8 cellular contexts compared by ENCODE assay signal in the genomic region with DNA sequence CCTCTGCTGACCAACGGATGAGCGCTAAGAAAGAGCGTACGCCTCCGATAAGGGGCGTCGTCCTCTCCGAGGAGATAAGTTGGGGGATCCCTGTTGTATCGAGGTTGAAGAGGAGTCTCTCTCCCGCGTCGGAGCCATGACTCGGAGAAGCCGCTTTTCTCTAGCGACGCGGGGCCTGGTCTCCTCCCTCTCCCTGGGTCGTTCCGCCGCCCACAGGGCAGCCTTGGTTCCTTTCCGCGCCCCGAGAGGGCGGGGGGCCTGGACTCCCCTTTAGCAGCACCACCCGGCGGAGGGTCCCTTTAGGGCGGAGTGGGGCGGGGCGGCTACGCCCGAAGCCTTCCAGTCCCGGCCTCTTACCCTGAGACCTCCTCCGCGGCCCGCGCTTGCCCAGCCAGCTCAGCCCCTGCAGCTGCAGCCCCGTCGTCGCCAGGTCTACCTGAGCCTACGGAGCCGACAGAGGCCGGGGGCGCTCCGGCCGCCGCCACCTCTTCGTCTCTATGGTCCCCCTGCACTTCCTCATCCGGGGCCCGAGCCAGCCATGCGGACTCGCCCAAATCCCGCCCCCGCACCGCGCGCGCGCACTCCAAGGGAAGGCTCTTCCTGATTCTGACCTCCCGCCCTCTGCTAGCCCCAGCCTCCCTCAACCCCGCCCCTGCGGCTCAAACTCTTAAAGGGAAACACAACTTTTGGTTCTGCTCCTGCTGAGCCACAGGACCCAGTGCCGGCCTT. TPM values are rescaled to one million over a fixed set of nuclear protein-coding genes. Genes with fewer than 3 reads are reported as not detected.
A peak's percentile ranks its signal among the peaks of the same experiment; 100 is the strongest.
DNase-seq lines count a peak whose midpoint lies in the region; ATAC-seq and TF ChIP-seq lines count a peak whose summit lies in the region.

A gene (minus strand): TSS at position 497 of the 729 bp plus-strand sequence. CDS start 11,272 bp downstream, outside the sequence.

- H3K27ac ChIP-seq in KOPT-K1 (ENCODE audit: low read depth, low read length, poor library complexity, severe bottlenecking) (peak within 1 kb of the TSS; percentile 81), Peyer's patch (peak within 1 kb of the TSS; percentile 83 to 88 (median 85)), esophagus (ENCODE audit: low read depth in 2 of 2, low read length in 1 of 2) (peak within 1 kb of the TSS; percentile 90 to 93)

- TF ChIP-seq CTCF in Peyer's patch (IDR thresholded peaks at IDR 0.05) = peak in 3 of 6 experiments; percentile 1 to 27 (median 9)

- H3K4me1 ChIP-seq in Peyer's patch (peaks cover 2 to 44% (median 10%) of the 10 kb centered on the region in 4 donors), esophagus (ENCODE audit: control insufficient read depth in 2 of 2, insufficient read depth in 2 of 2, low read length in 1 of 2) (peaks cover 0 to 3% of the 10 kb centered on the region in 2 donors), mucosa of stomach (ENCODE audit: control insufficient read depth, insufficient read depth, low read length) (peaks cover 38% of the 10 kb centered on the region)

- H3K36me3 ChIP-seq in KOPT-K1 (ENCODE audit: insufficient read depth, low read length) (peaks cover 23% of the 10 kb centered on the region), Peyer's patch (no peaks in the 10 kb centered on the region), esophagus (ENCODE audit: control insufficient read depth in 2 of 2, insufficient read depth in 2 of 2, low read length in 1 of 2) (no peaks in the 10 kb centered on the region), mucosa of stomach (ENCODE audit: control insufficient read depth, insufficient read depth, low read length) (no peaks in the 10 kb centered on the region)

- H3K27me3 ChIP-seq in Peyer's patch = no peaks in the 10 kb centered on the region
- no peaks in the 10 kb centered on the region for H3K27me3 ChIP-seq in esophagus (ENCODE audit: control insufficient read depth in 1 of 2, insufficient read depth in 2 of 2, low read length in 2 of 2)
- no peaks in the 10 kb centered on the region for H3K27me3 ChIP-seq in mucosa of stomach (ENCODE audit: control insufficient read depth, insufficient read depth, low read length)

- H3K9me3 ChIP-seq in KOPT-K1 (ENCODE audit: insufficient read depth, low read length, poor library complexity, severe bottlenecking) = no peaks in the 10 kb centered on the region
- H3K9me3 ChIP-seq in Peyer's patch = no peaks in the 10 kb centered on the region
- no peaks in the 10 kb centered on the region for H3K9me3 ChIP-seq in esophagus (ENCODE audit: control insufficient read depth in 2 of 2, insufficient read depth in 1 of 2, low read depth in 1 of 2, low read length in 1 of 2)
- no peaks in the 10 kb centered on the region for H3K9me3 ChIP-seq in mucosa of stomach (ENCODE audit: control insufficient read depth, low read length)

- H3K9ac ChIP-seq in mucosa of stomach (ENCODE audit: low read length) = peak within 1 kb of the TSS; percentile 99

- DNase-seq in DMS79 (lab: John Stamatoyannopoulos, UW) (peak; percentile 63), Peyer's patch (peak; percentile 99)
- DNase-seq in activated T-cell treated with anti-CD3 and anti-CD28 coated beads, Interleukin-2, amount 50 U/mL, for 48 hours = peak; percentile 100
- DNase-seq in stimulated activated CD8-positive, alpha-beta memory T cell treated with anti-CD3 and anti-CD28 coated beads, Interleukin-4, amount 100 ng/mL, for 48 hours = peak; percentile 100

- peak; percentile 88 to 94 for TF ChIP-seq POLR2A in Peyer's patch (IDR thresholded peaks at IDR 0.05)

- peak; percentile 57 for ATAC-seq in GM21786 (IDR thresholded peaks at IDR 0.05; ENCODE audit: unreplicated experiment)

- peak within 1 kb of the TSS; percentile 80 to 90 (median 83) for H3K4me3 ChIP-seq in Peyer's patch
- H3K4me3 ChIP-seq in esophagus (ENCODE audit: low read depth in 1 of 2, low read length in 2 of 2) = peak within 1 kb of the TSS; percentile 68 to 91
- peak within 1 kb of the TSS; percentile 88 for H3K4me3 ChIP-seq in mucosa of stomach (ENCODE audit: low read length)

- WGBS in esophagus, 2 donors = 0% methylated on average over 61 to 62 of the region's 62 CpGs

RNA-seq across cellular contexts. Expression of the gene that starts here (rescaled TPM):
- 10 to 100 TPM; 51.7 to 71.0 (median 58.9) TPM for total RNA-seq in Peyer's patch
- polyA plus RNA-seq in esophagus = 1 to 10 TPM; 6.2 to 8.4 TPM

Comparison
In these comparisons a context has a peak if more than half of its experiments do, and no peak if none do; other contexts are left out.
1. Peak in every context shown above with its lines: DNase-seq, ATAC-seq, H3K4me3 ChIP-seq and H3K27ac ChIP-seq.